1 cellular context compared by ENCODE assay signal in genomic region chr19:13152356-13152853, GRCh38.
TF ChIP-seq lines count a peak whose summit lies in the region.

No MANE protein-coding gene starts in this region.

TF ChIP-seq in SK-N-SH, 30 proteins besides CTCF, POLR2A, EP300 and RAD21 (continued from another document):
- TF ChIP-seq REST (IDR thresholded peaks at IDR 0.05; ENCODE audit: low read depth, low read length) (no peak), EZH2phosphoT487 (IDR thresholded peaks at IDR 0.05; ENCODE audit: borderline replicate concordance, low read depth) (no peak), FOXJ3 (CRISPR knock-in tag; IDR thresholded peaks at IDR 0.05) (no peak), TAF1 (IDR thresholded peaks at IDR 0.05; ENCODE audit: borderline replicate concordance, low read depth, low read length) (no peak), FOSL2 (IDR thresholded peaks at IDR 0.05; ENCODE audit: borderline replicate concordance, low read depth) (no peak), SIN3A (IDR thresholded peaks at IDR 0.05; ENCODE audit: borderline replicate concordance, low read depth, low read length) (no peak), USF2 (IDR thresholded peaks at IDR 0.05; ENCODE audit: borderline replicate concordance, low read depth, low read length) (no peak), MEF2A (IDR thresholded peaks at IDR 0.05; ENCODE audit: borderline replicate concordance, low read depth) (no peak), RFX5 (IDR thresholded peaks at IDR 0.05; ENCODE audit: low read length) (no peak)
